In genomic region chr22:43910178-43910695, GRCh38 we compare ENCODE assay signal across 22 cellular contexts. TPM values are rescaled to one million over a fixed set of nuclear protein-coding genes. Genes with fewer than 3 reads are reported as not detected.
DNase-seq lines count a peak whose midpoint lies in the region; ATAC-seq and TF ChIP-seq lines count a peak whose summit lies in the region.
"Had no signal": no experiment of that assay in that cellular context is flagged by ENCODE, and none has a peak within 500 bp of the region (broad histone marks: within the 10 kb centered on the region; RNA-seq: fewer than 3 reads in every experiment).

No MANE protein-coding gene starts in this region.

- no peak overlapping the region for H3K27ac Mint-ChIP-seq in HFFc6
- H3K27ac Mint-ChIP-seq: CD4-positive, alpha-beta T cell had no signal

- H3K9me3 ChIP-seq in SJCRH30 (replicated peaks), result no peaks in the 10 kb centered on the region
- no peaks in the 10 kb centered on the region for H3K9me3 ChIP-seq in adrenal gland (replicated peaks in 1 of 3)
- H3K9me3 ChIP-seq: BE2C, SJSA1 had no signal

- H3K4me3 ChIP-seq in SJCRH30 (no peak overlapping the region), adrenal gland (no peak overlapping the region)
- H3K4me3 ChIP-seq: GM23248, SJSA1 had no signal

- intact Hi-C loops in adrenal gland (cut with DNase I), result no loop called here

- no peak overlapping the region for H3K4me3 Mint-ChIP-seq in HFFc6
- H3K4me3 Mint-ChIP-seq: CD4-positive, alpha-beta T cell had no signal

- H3K27ac ChIP-seq in SJCRH30, result no peak overlapping the region
- no peak overlapping the region for H3K27ac ChIP-seq in adrenal gland
- H3K27ac ChIP-seq: 22Rv1, GM23248, RWPE1, SJSA1 had no signal

- no peak for TF ChIP-seq POLR2A in adrenal gland (IDR thresholded peaks at IDR 0.05)

- peaks cover 9% of the 10 kb centered on the region for H3K27me3 Mint-ChIP-seq in HFFc6 (ENCODE audit: insufficient read depth)

- H3K4me1 ChIP-seq in SJCRH30 (no peaks in the 10 kb centered on the region), adrenal gland (replicated peaks in 1 of 2) (no peaks in the 10 kb centered on the region)
- H3K4me1 ChIP-seq: BE2C, SJSA1 had no signal

- H3K4me1 Mint-ChIP-seq in HFFc6 (ENCODE audit: low read depth), result 0 out of 2 replicates have a peak, but pooled peaks cover 5% of the 10 kb centered on the region

- no peak for ATAC-seq in GM21723 (IDR thresholded peaks at IDR 0.05; ENCODE audit: unreplicated experiment)
- ATAC-seq in HG02981 (IDR thresholded peaks at IDR 0.05; ENCODE audit: unreplicated experiment), result no peak

- peak; percentile 28 for DNase-seq in NCI-H2029 (lab: John Stamatoyannopoulos, UW)
- DNase-seq in NCI-H2029 treated with DMSO at 0.1 percent for 48 hours (lab: John Stamatoyannopoulos, UW), result no peak
- DNase-seq in HFFc6, result no peak
- DNase-seq in SJCRH30, result peak; percentile 45 to 47
- peak; percentile 75 for DNase-seq in myocyte (ENCODE audit: low read depth)
- DNase-seq in adrenal gland, result no peak
- DNase-seq: BE2C; CD4-positive, alpha-beta T cell; DND-41; GM23248; KG1; NCI-H1436 treated with DMSO at 0.1 percent for 48 hours; NCI-H2081 treated with DMSO at 0.1 percent for 48 hours; NCI-H526 treated with DMSO at 0.1 percent for 48 hours; NK-92 treated with Interleukin-12 subunit alpha and Interleukin-12 subunit beta, amount 100 ng/mL, for 24 hours had no signal

- peak; percentile 9; the same call in 1 of the 2 replicates for TF ChIP-seq CTCF in HFFc6 (IDR thresholded peaks at IDR 0.05)
- no peak for TF ChIP-seq CTCF in adrenal gland (IDR thresholded peaks at IDR 0.05)

- no peaks in the 10 kb centered on the region; the same call in 1 of the 2 replicates for H3K9me3 Mint-ChIP-seq in HFFc6
- H3K9me3 Mint-ChIP-seq: CD4-positive, alpha-beta T cell had no signal

- H3K36me3 Mint-ChIP-seq in HFFc6 (ENCODE audit: low read depth), result no peaks in the 10 kb centered on the region

- H3K27me3 ChIP-seq in SJCRH30 (no peaks in the 10 kb centered on the region), adrenal gland (no peaks in the 10 kb centered on the region)
- H3K27me3 ChIP-seq: BE2C, SJSA1 had no signal

- H3K36me3 ChIP-seq in SJCRH30, result no peaks in the 10 kb centered on the region
- H3K36me3 ChIP-seq in adrenal gland (replicated peaks in 1 of 2), result no peaks in the 10 kb centered on the region
- H3K36me3 ChIP-seq: BE2C, SJSA1 had no signal

- 65 to 70% (median 66%) methylated on average over 4 to 6 of the region's 6 CpGs for WGBS in adrenal gland, 4 donors

RNA-seq across cellular contexts. Expression of gene PNPLA3, which starts 13.4 kb away (rescaled TPM):
- total RNA-seq in HFFc6 (2021; fragmentation: NEBNext Ultra II Directional; extraction: Animal tissue kit (Norgen Biotek cat#: 25700)), result 1 to 10 TPM; 3.0 to 6.5 (median 3.4) TPM
- total RNA-seq in SJCRH30 (2014; rRNA removed; shearing (Covaris generic)), result 1.3 and 1.9 TPM in 2 replicates
- 25.0 and 34.5 TPM in 2 replicates for total RNA-seq in myocyte
- polyA plus RNA-seq in myocyte (2012), result 28.4 TPM
- 1 to 10 TPM in 2 of 8 donors, under 1 TPM in 5, not detected in 1; 0.15 to 2.3 (median 0.42) TPM for total RNA-seq in adrenal gland
- 1 to 10 TPM in 1 of 3 donors, under 1 TPM in 2; 0.27 to 4.4 (median 0.32) TPM for polyA plus RNA-seq in adrenal gland
- total RNA-seq: CD4-positive, alpha-beta T cell; OCI-LY7 had no signal

RNA-seq across cellular contexts. Expression of gene PNPLA5, which starts 18.4 kb away (rescaled TPM):
- not detected for total RNA-seq in HFFc6 (2021; fragmentation: NEBNext Ultra II Directional; extraction: Animal tissue kit (Norgen Biotek cat#: 25700))
- total RNA-seq in SJCRH30 (2014; rRNA removed; shearing (Covaris generic)), result not detected in 2 replicates
- not detected in 2 replicates for total RNA-seq in myocyte
- 0.13 TPM for polyA plus RNA-seq in myocyte (2012)
- not detected for total RNA-seq in adrenal gland
- not detected for polyA plus RNA-seq in adrenal gland
- total RNA-seq: CD4-positive, alpha-beta T cell; GM23248; SJSA1 had no signal
- polyA plus RNA-seq: GM23248 had no signal

RNA-seq across cellular contexts. Expression of gene SAMM50, which starts 45.0 kb away (rescaled TPM):
- total RNA-seq in HFFc6 (2021; fragmentation: NEBNext Ultra II Directional; extraction: Animal tissue kit (Norgen Biotek cat#: 25700)), result 10 to 100 TPM; 51.6 to 57.2 (median 53.3) TPM
- 45.8 and 49.1 TPM in 2 replicates for total RNA-seq in SJCRH30 (2014; rRNA removed; shearing (Covaris generic))
- total RNA-seq in myocyte (32.6 and 34.8 TPM in 2 replicates), adrenal gland (10 to 100 TPM; 44.9 to 85.7 (median 58.4) TPM)
- polyA plus RNA-seq in myocyte (2012), result 42.9 TPM
- polyA plus RNA-seq in adrenal gland, result 10 to 100 TPM; 15.8 to 91.5 (median 18.7) TPM

RNA-seq across cellular contexts. Expression of gene SULT4A1, which starts 47.9 kb away (rescaled TPM):
- total RNA-seq in HFFc6 (2021; fragmentation: NEBNext Ultra II Directional; extraction: Animal tissue kit (Norgen Biotek cat#: 25700)), result not detected
- not detected in 2 replicates for total RNA-seq in SJCRH30 (2014; rRNA removed; shearing (Covaris generic))
- total RNA-seq in myocyte (0.36 TPM in 1 of 2 replicates, not detected in the other), adrenal gland (1 to 10 TPM in 3 of 8 donors, under 1 TPM in 1, not detected in 4; 0.65 to 7.4 (median 2.1) TPM)
- 0.20 TPM for polyA plus RNA-seq in myocyte (2012)
- polyA plus RNA-seq in adrenal gland, result 1 to 10 TPM; 2.8 to 8.8 (median 3.9) TPM
- total RNA-seq: CD4-positive, alpha-beta T cell; GM23248; M059J; OCI-LY7; SJSA1 had no signal
- polyA plus RNA-seq: GM23248 had no signal

Comparison
In these comparisons a context has a peak if more than half of its experiments do, and no peak if none do; other contexts are left out.
1. DNase-seq: peak in NCI-H2029 (single experiment), SJCRH30 (2 of 2) and myocyte (single experiment); none in NCI-H2029 treated with DMSO at 0.1 percent for 48 hours (single experiment), HFFc6 (single experiment) and adrenal gland (0 of 7).